8 cellular contexts compared by ENCODE assay signal in the genomic region with DNA sequence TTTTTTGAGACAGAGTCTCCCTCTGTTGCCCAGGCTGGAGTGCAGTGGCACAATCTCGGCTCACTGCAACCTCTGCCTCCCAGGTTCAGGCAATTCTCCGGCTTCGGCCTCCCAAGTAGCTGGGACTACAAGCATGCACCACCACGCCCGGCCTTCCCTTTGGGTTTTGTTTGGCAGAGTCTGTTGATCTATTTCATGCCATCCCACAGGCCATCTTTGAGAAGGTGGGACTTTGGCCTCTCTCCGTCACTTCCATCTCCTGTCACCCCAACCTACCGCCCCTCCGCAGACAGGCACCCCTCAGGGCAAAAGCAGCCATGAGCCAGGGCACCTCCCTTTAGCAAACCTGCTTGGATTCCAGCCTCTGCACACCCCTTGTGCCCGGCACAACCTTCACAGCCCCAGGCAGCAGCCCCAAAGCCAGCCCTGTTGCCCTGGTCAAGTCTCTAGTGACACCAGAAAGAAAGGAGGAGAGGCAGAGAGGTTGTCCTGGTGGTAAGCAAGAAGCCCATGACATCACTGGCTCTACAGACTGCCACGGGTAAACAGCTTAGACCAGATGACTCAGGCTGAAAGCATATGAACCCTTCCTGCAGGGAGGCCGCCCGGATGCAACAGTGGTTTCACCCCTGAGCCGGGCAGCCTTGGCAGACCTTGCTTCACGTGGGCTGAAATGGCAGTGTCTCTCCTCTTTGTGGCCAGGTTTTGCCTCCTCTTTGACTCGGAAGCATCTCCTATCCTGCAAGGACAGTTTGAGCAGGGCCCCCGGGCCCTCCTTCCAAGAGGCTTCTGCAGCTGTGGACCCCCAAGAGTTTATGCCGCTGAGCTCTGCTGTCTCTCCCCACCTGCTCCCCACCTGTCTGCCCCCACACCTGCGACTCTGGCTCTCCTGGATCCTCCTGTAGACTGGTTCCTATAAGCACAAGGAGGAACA. TPM values are rescaled to one million over a fixed set of nuclear protein-coding genes. Genes with fewer than 3 reads are reported as not detected.
DNase-seq lines count a peak whose midpoint lies in the region; ATAC-seq and TF ChIP-seq lines count a peak whose summit lies in the region.

No MANE protein-coding gene starts in this region.

- peak overlapping the region; percentile 72 for H3K27ac Mint-ChIP-seq in CD4-positive, alpha-beta T cell

- no peaks in the 10 kb centered on the region for H3K9me3 ChIP-seq in CD4-positive, alpha-beta T cell (ENCODE audit: control insufficient read depth, low read length)

- H3K4me1 Mint-ChIP-seq in CD4-positive, alpha-beta T cell (ENCODE audit: low read depth) = peaks cover 3% of the 10 kb centered on the region

- TF ChIP-seq CTCF in CD4-positive, alpha-beta T cell (IDR thresholded peaks at IDR 0.05) = no peak

- in situ Hi-C loops in T47D (cut with HindIII; ENCODE audit: low pct_unique_long_range_greater_than_20kb, low sequenced_read_pairs) = no loop called here

- no peak overlapping the region for H3K4me3 Mint-ChIP-seq in CD4-positive, alpha-beta T cell

- no peaks in the 10 kb centered on the region for H3K36me3 Mint-ChIP-seq in CD4-positive, alpha-beta T cell (ENCODE audit: low read depth)

- intact Hi-C loops in CD4-positive, alpha-beta T cell (cut with DNase I, micrococcal nuclease) = no loop called here

- peak in 7 of 10 experiments; percentile 19 to 39 (median 32) for DNase-seq in CD4-positive, alpha-beta T cell
- peak; percentile 81 to 88 for DNase-seq in SW 1271 (lab: John Stamatoyannopoulos, UW)
- peak; percentile 75 to 87 for DNase-seq in T47D (ENCODE audit: low read depth in 1 of 2, low spot score in 1 of 2)
- DNase-seq in left lobe of liver (ENCODE audit: low spot score) = no peak
- DNase-seq in stimulated activated CD8-positive, alpha-beta memory T cell treated with anti-CD3 and anti-CD28 coated beads, Interleukin-2, amount 100 ng/mL, for 48 hours (ENCODE audit: low read depth in 2 of 2) = peak; percentile 20 to 22
- no peak for DNase-seq in NCI-H2227 (lab: John Stamatoyannopoulos, UW; ENCODE audit: unreplicated experiment)

- no peaks in the 10 kb centered on the region for H3K27me3 ChIP-seq in CD4-positive, alpha-beta T cell (ENCODE audit: control insufficient read depth, insufficient read depth, low read length)

- POLR2A ChIA-PET in CD4-positive, alpha-beta T cell (lab: Charles Lee) = no interaction called here

- no peak overlapping the region for H3K27ac ChIP-seq in CD4-positive, alpha-beta T cell (ENCODE audit: low read depth, low read length)

- no peaks in the 10 kb centered on the region for H3K9me3 Mint-ChIP-seq in CD4-positive, alpha-beta T cell

- CTCF ChIA-PET in CD4-positive, alpha-beta T cell (lab: Charles Lee) = no interaction called here

- peak; percentile 91 for ATAC-seq in CD4-positive, alpha-beta T cell (ENCODE audit: poor library complexity)
- ATAC-seq in HG03175 (IDR thresholded peaks at IDR 0.05; ENCODE audit: unreplicated experiment) (peak; percentile 51), left lobe of liver (peak; percentile 30), HG03432 (IDR thresholded peaks at IDR 0.05; ENCODE audit: unreplicated experiment) (no peak)

- H3K27me3 Mint-ChIP-seq in CD4-positive, alpha-beta T cell = no peaks in the 10 kb centered on the region

RNA-seq across cellular contexts. Expression of gene TIMP2, which starts 8.1 kb away (rescaled TPM):
- total RNA-seq in CD4-positive, alpha-beta T cell = 1 to 10 TPM; 6.2 to 7.0 TPM
- 26.4 TPM for total RNA-seq in left lobe of liver

RNA-seq across cellular contexts. Expression of gene CEP295NL, which starts 30.3 kb away (rescaled TPM):
- total RNA-seq in CD4-positive, alpha-beta T cell = 1 to 10 TPM; 2.6 to 2.7 TPM
- 0.33 TPM for total RNA-seq in left lobe of liver

RNA-seq across cellular contexts. Expression of gene LGALS3BP, which starts 46.4 kb away (rescaled TPM):
- total RNA-seq in CD4-positive, alpha-beta T cell = 10 to 100 TPM; 38.8 to 41.0 TPM
- total RNA-seq in left lobe of liver = 141 TPM

Comparison
In these comparisons a context has a peak if more than half of its experiments do, and no peak if none do; other contexts are left out.
1. DNase-seq: peak in CD4-positive, alpha-beta T cell (7 of 10), SW 1271 (2 of 2), T47D (2 of 2) and stimulated activated CD8-positive, alpha-beta memory T cell treated with anti-CD3 and anti-CD28 coated beads, Interleukin-2, amount 100 ng/mL, for 48 hours (2 of 2); none in left lobe of liver (single experiment) and NCI-H2227 (single experiment).